Comparison of ENCODE assay signal across 9 cellular contexts in genomic region chr11:57288771-57289579, GRCh38. TPM values are rescaled to one million over a fixed set of nuclear protein-coding genes. Genes with fewer than 3 reads are reported as not detected.
DNase-seq lines count a peak whose midpoint lies in the region; ATAC-seq and TF ChIP-seq lines count a peak whose summit lies in the region.
"Had no signal": no experiment of that assay in that cellular context is flagged by ENCODE, and none has a peak within 500 bp of the region (broad histone marks: within the 10 kb centered on the region; RNA-seq: fewer than 3 reads in every experiment).

No MANE protein-coding gene starts in this region.

- CTCF ChIA-PET in activated CD4-positive, alpha-beta T cell treated with anti-CD3 and anti-CD28 coated beads, Interleukin-2, amount 10 ng/mL, durations not matched to agents 7 days and 5 days (lab: Charles Lee), result no interaction called here

- TF ChIP-seq EP300 in esophagus muscularis mucosa (IDR thresholded peaks at IDR 0.05), result no peak

- H3K9me3 ChIP-seq in endodermal cell (ENCODE audit: control insufficient read depth, low read length) (no peaks in the 10 kb centered on the region), esophagus muscularis mucosa (no peaks in the 10 kb centered on the region)

- peaks cover 9% of the 10 kb centered on the region for H3K4me1 ChIP-seq in endodermal cell (ENCODE audit: control insufficient read depth, insufficient read depth, low read length)
- peaks cover 0 to 12% (median 5%) of the 10 kb centered on the region in 4 donors for H3K4me1 ChIP-seq in esophagus muscularis mucosa

- DNase-seq in DMS79 treated with DMSO at 0.1 percent for 48 hours (lab: John Stamatoyannopoulos, UW) (peak; percentile 45), NCI-H146 treated with DMSO at 0.1 percent for 48 hours (lab: John Stamatoyannopoulos, UW; ENCODE audit: unreplicated experiment) (peak; percentile 74), endodermal cell (no peak), omental fat pad (ENCODE audit: low spot score) (no peak), esophagus muscularis mucosa (ENCODE audit: extremely low spot score) (no peak)
- no peak for DNase-seq in activated CD4-positive, alpha-beta T cell treated with anti-CD3 and anti-CD28 coated beads for 1 hour
- no peak for DNase-seq in activated CD4-positive, alpha-beta T cell treated with anti-CD3 and anti-CD28 coated beads, Interleukin-2, amount 10 ng/mL, durations not matched to agents 7 days and 5 days
- DNase-seq: T-helper 2 cell had no signal

- no peaks in the 10 kb centered on the region for H3K9me3 Mint-ChIP-seq in endodermal cell
- H3K9me3 Mint-ChIP-seq in activated CD4-positive, alpha-beta T cell treated with anti-CD3 and anti-CD28 coated beads, Interleukin-2, amount 10 ng/mL, durations not matched to agents 7 days and 5 days, result no peaks in the 10 kb centered on the region

- no peaks in the 10 kb centered on the region for H3K36me3 Mint-ChIP-seq in endodermal cell (ENCODE audit: low read depth)
- H3K36me3 Mint-ChIP-seq in activated CD4-positive, alpha-beta T cell treated with anti-CD3 and anti-CD28 coated beads, Interleukin-2, amount 10 ng/mL, durations not matched to agents 7 days and 5 days (ENCODE audit: low read depth), result no peaks in the 10 kb centered on the region

- no peak overlapping the region for H3K4me3 Mint-ChIP-seq in endodermal cell
- H3K4me3 Mint-ChIP-seq in activated CD4-positive, alpha-beta T cell treated with anti-CD3 and anti-CD28 coated beads, Interleukin-2, amount 10 ng/mL, durations not matched to agents 7 days and 5 days, result no peak overlapping the region

- no peak for TF ChIP-seq POLR2A in esophagus muscularis mucosa (IDR thresholded peaks at IDR 0.05; ENCODE audit: low read depth)

- TF ChIP-seq CTCF in endodermal cell (conservative IDR thresholded peaks at IDR 0.05) (no peak), omental fat pad (IDR thresholded peaks at IDR 0.05) (no peak), esophagus muscularis mucosa (IDR thresholded peaks at IDR 0.05) (no peak)

- peaks cover 18% of the 10 kb centered on the region for H3K4me1 Mint-ChIP-seq in endodermal cell
- no peaks in the 10 kb centered on the region for H3K4me1 Mint-ChIP-seq in activated CD4-positive, alpha-beta T cell treated with anti-CD3 and anti-CD28 coated beads, Interleukin-2, amount 10 ng/mL, durations not matched to agents 7 days and 5 days

- H3K27me3 ChIP-seq in endodermal cell (ENCODE audit: control insufficient read depth, insufficient read depth, low read length, poor library complexity, severe bottlenecking) (no peaks in the 10 kb centered on the region), esophagus muscularis mucosa (no peaks in the 10 kb centered on the region)

- POLR2A ChIA-PET in activated CD4-positive, alpha-beta T cell treated with anti-CD3 and anti-CD28 coated beads, Interleukin-2, amount 10 ng/mL, durations not matched to agents 7 days and 5 days (lab: Charles Lee), result no interaction called here

- no peaks in the 10 kb centered on the region for H3K27me3 Mint-ChIP-seq in endodermal cell (ENCODE audit: insufficient read depth)
- H3K27me3 Mint-ChIP-seq in activated CD4-positive, alpha-beta T cell treated with anti-CD3 and anti-CD28 coated beads, Interleukin-2, amount 10 ng/mL, durations not matched to agents 7 days and 5 days, result peaks cover 24% of the 10 kb centered on the region

- H3K4me3 ChIP-seq in endodermal cell (ENCODE audit: low read length) (no peak overlapping the region), esophagus muscularis mucosa (no peak overlapping the region)

- H3K36me3 ChIP-seq in endodermal cell (ENCODE audit: control insufficient read depth, insufficient read depth, low read length), result no peaks in the 10 kb centered on the region
- no peaks in the 10 kb centered on the region for H3K36me3 ChIP-seq in esophagus muscularis mucosa

- 29 to 42% methylated on average over 10 to 11 of the region's 11 CpGs for WGBS in endodermal cell (ENCODE audit: insufficient coverage in 1 of 2, insufficient read length in 1 of 2), 2 experiments
- 31% methylated on average over 9 of the region's 11 CpGs for WGBS in esophagus muscularis mucosa

- H3K27ac Mint-ChIP-seq in endodermal cell, result no peak overlapping the region
- H3K27ac Mint-ChIP-seq in activated CD4-positive, alpha-beta T cell treated with anti-CD3 and anti-CD28 coated beads, Interleukin-2, amount 10 ng/mL, durations not matched to agents 7 days and 5 days, result no peak overlapping the region

- intact Hi-C loops in esophagus muscularis mucosa (cut with DNase I), result no loop called here

- ATAC-seq in omental fat pad (ENCODE audit: low FRiP score) (peak; percentile 83), HG03571 (IDR thresholded peaks at IDR 0.05; ENCODE audit: unreplicated experiment) (no peak)

- H3K9ac ChIP-seq in endodermal cell (ENCODE audit: extremely low read depth, low read length, poor library complexity, severe bottlenecking), result no peak overlapping the region

- H3K27ac ChIP-seq in endodermal cell (ENCODE audit: low read depth, low read length) (peak overlapping the region; percentile 87), esophagus muscularis mucosa (replicated peaks in 1 of 4) (peak overlapping the region in 2 of 4 donors; percentile 14 to 17)

RNA-seq across cellular contexts. Expression of gene TNKS1BP1, which starts 35.8 kb away (rescaled TPM):
- total RNA-seq in endodermal cell (10 to 100 TPM; 60.4 to 73.8 TPM), omental fat pad (100 to 1,000 TPM; 119 to 162 (median 137) TPM), esophagus muscularis mucosa (100 to 1,000 TPM in 3 of 4 donors, 10 to 100 TPM in 1; 93.9 to 215 (median 124) TPM)
- 107 TPM for polyA plus RNA-seq in endodermal cell (2013, experiment 1 of 2)
- 101 TPM for polyA plus RNA-seq in endodermal cell (2013, experiment 2 of 2)
- 10 to 100 TPM in 1 of 2 experiments, 1 to 10 TPM in 1; 8.9 to 10.4 TPM for total RNA-seq in activated CD4-positive, alpha-beta T cell treated with anti-CD3 and anti-CD28 coated beads, Interleukin-2, amount 10 ng/mL, durations not matched to agents 7 days and 5 days

RNA-seq across cellular contexts. Expression of gene SSRP1, which starts 46.7 kb away (rescaled TPM):
- total RNA-seq in endodermal cell, result 100 to 1,000 TPM; 145 to 182 TPM
- 235 TPM for polyA plus RNA-seq in endodermal cell (2013, experiment 1 of 2)
- polyA plus RNA-seq in endodermal cell (2013, experiment 2 of 2), result 227 TPM
- 10 to 100 TPM; 53.5 to 81.8 (median 61.2) TPM for total RNA-seq in omental fat pad
- 100 to 1,000 TPM in 1 of 4 donors, 10 to 100 TPM in 3; 74.6 to 101 (median 88.1) TPM for total RNA-seq in esophagus muscularis mucosa
- total RNA-seq in activated CD4-positive, alpha-beta T cell treated with anti-CD3 and anti-CD28 coated beads, Interleukin-2, amount 10 ng/mL, durations not matched to agents 7 days and 5 days, result 100 to 1,000 TPM; 165 to 175 TPM

RNA-seq across cellular contexts. Expression of gene P2RX3, which starts 49.2 kb away (rescaled TPM):
- total RNA-seq in endodermal cell (not detected), omental fat pad (not detected), esophagus muscularis mucosa (not detected)
- polyA plus RNA-seq in endodermal cell (2013, experiment 1 of 2), result 45.8 TPM
- 37.0 TPM for polyA plus RNA-seq in endodermal cell (2013, experiment 2 of 2)
- total RNA-seq in activated CD4-positive, alpha-beta T cell treated with anti-CD3 and anti-CD28 coated beads, Interleukin-2, amount 10 ng/mL, durations not matched to agents 7 days and 5 days, result not detected

RNA-seq across cellular contexts. Expression of gene APLNR, which starts 51.9 kb away (rescaled TPM):
- 1 to 10 TPM; 3.7 to 4.2 TPM for total RNA-seq in endodermal cell
- polyA plus RNA-seq in endodermal cell (2013, experiment 1 of 2), result 13.9 TPM
- polyA plus RNA-seq in endodermal cell (2013, experiment 2 of 2), result 15.2 TPM
- total RNA-seq in omental fat pad, result 10 to 100 TPM in 1 of 4 donors, 1 to 10 TPM in 3; 1.3 to 11.2 (median 1.7) TPM
- 1 to 10 TPM; 1.7 to 6.3 (median 3.8) TPM for total RNA-seq in esophagus muscularis mucosa
- not detected for total RNA-seq in activated CD4-positive, alpha-beta T cell treated with anti-CD3 and anti-CD28 coated beads, Interleukin-2, amount 10 ng/mL, durations not matched to agents 7 days and 5 days

Comparison
In these comparisons a context has a peak if more than half of its experiments do, and no peak if none do; other contexts are left out.
1. DNase-seq: peak in DMS79 treated with DMSO at 0.1 percent for 48 hours (single experiment) and NCI-H146 treated with DMSO at 0.1 percent for 48 hours (single experiment); none in endodermal cell (single experiment), omental fat pad (single experiment), esophagus muscularis mucosa (single experiment), activated CD4-positive, alpha-beta T cell treated with anti-CD3 and anti-CD28 coated beads for 1 hour (single experiment) and activated CD4-positive, alpha-beta T cell treated with anti-CD3 and anti-CD28 coated beads, Interleukin-2, amount 10 ng/mL, durations not matched to agents 7 days and 5 days (single experiment).
2. RNA of gene TNKS1BP1, which starts 35.8 kb away (total RNA-seq): 93.9 to 215 TPM in esophagus muscularis mucosa, 119 to 162 TPM in omental fat pad and 60.4 to 73.8 TPM in endodermal cell; 8.9 to 10.4 TPM in activated CD4-positive, alpha-beta T cell treated with anti-CD3 and anti-CD28 coated beads, Interleukin-2, amount 10 ng/mL, durations not matched to agents 7 days and 5 days; every median in the first group is over 4 times any median in the second.